ENCODE assay signal across 14 cellular contexts in the genomic region with DNA sequence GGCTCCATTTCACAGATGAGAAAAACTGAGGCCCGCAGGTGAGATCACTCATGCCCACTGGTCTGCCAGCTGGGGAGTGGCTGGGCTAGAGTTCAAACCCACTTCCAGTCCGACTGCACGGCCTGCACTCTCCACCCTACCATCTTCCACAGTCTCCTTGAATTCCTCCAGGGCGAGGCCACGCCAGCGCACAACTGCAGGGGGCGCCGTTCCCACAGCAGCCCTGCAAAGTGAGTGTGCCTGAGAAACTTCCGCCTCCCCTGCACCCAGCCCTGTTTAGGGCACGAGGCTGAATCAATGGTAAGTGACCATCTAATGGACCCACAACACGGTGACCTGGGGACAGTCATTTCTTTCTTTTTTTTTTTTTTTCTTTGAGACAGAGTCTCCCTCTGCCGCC. TPM values are rescaled to one million over a fixed set of nuclear protein-coding genes. Genes with fewer than 3 reads are reported as not detected.
DNase-seq lines count a peak whose midpoint lies in the region; ATAC-seq and TF ChIP-seq lines count a peak whose summit lies in the region.
"Had no signal": no experiment of that assay in that cellular context is flagged by ENCODE, and none has a peak within 500 bp of the region (broad histone marks: within the 10 kb centered on the region; RNA-seq: fewer than 3 reads in every experiment).

No MANE protein-coding gene starts in this region.

- no peak for DNase-seq in GM06990 (ENCODE audit: extremely low read depth, insufficient read length)
- peak; percentile 64 for DNase-seq in H7
- peak; percentile 51 for DNase-seq in WTC11 (ENCODE audit: low spot score)
- no peak for DNase-seq in neural crest cell (ENCODE audit: low read depth, low spot score)
- no peak for DNase-seq in retina
- no peak for DNase-seq in NCI-H2196 (lab: John Stamatoyannopoulos, UW; ENCODE audit: unreplicated experiment)
- no peak for DNase-seq in activated CD4-positive, CD25-positive, alpha-beta regulatory T cell treated with anti-CD3 and anti-CD28 coated beads, Interleukin-2, amount 50 U/mL, for 72 hours
- DNase-seq: activated CD8-positive, alpha-beta memory T cell treated with anti-CD3 and anti-CD28 coated beads, Interleukin-2, amount 10 ng/mL, durations not matched to agents 7 days and 5 days; activated naive CD4-positive, alpha-beta T cell treated with anti-CD3 and anti-CD28 coated beads, Interleukin-2, amount 10 ng/mL, durations not matched to agents 7 days and 5 days; NCI-H1048; Peyer's patch; stimulated activated CD4-positive, alpha-beta T cell treated with anti-CD3 and anti-CD28 coated beads, Interleukin-15, amount 100 ng/mL, for 24 hours had no signal

- H3K4me3 ChIP-seq in GM06990 (replicated peaks; ENCODE audit: low read depth, low read length) (no peak overlapping the region), H7 (ENCODE audit: insufficient read depth, low read depth, low read length) (no peak overlapping the region)
- H3K4me3 ChIP-seq: HAP-1, Peyer's patch had no signal

- H3K9me3 Mint-ChIP-seq in WTC11 = no peaks in the 10 kb centered on the region
- H3K9me3 Mint-ChIP-seq in neural crest cell = no peaks in the 10 kb centered on the region
- H3K9me3 Mint-ChIP-seq: activated naive CD4-positive, alpha-beta T cell treated with anti-CD3 and anti-CD28 coated beads, Interleukin-2, amount 10 ng/mL, durations not matched to agents 7 days and 5 days had no signal

- H3K4me3 Mint-ChIP-seq in WTC11 (peak overlapping the region; percentile 85), neural crest cell (no peak overlapping the region)
- H3K4me3 Mint-ChIP-seq: activated CD8-positive, alpha-beta memory T cell treated with anti-CD3 and anti-CD28 coated beads, Interleukin-2, amount 10 ng/mL, durations not matched to agents 7 days and 5 days; activated naive CD4-positive, alpha-beta T cell treated with anti-CD3 and anti-CD28 coated beads, Interleukin-2, amount 10 ng/mL, durations not matched to agents 7 days and 5 days had no signal

- H3K36me3 Mint-ChIP-seq in WTC11 = no peaks in the 10 kb centered on the region
- no peaks in the 10 kb centered on the region for H3K36me3 Mint-ChIP-seq in neural crest cell (ENCODE audit: low read depth)
- H3K36me3 Mint-ChIP-seq: activated CD8-positive, alpha-beta memory T cell treated with anti-CD3 and anti-CD28 coated beads, Interleukin-2, amount 10 ng/mL, durations not matched to agents 7 days and 5 days; activated naive CD4-positive, alpha-beta T cell treated with anti-CD3 and anti-CD28 coated beads, Interleukin-2, amount 10 ng/mL, durations not matched to agents 7 days and 5 days had no signal

- POLR2A ChIA-PET in WTC11 (lab: Charles Lee) = no interaction called here

- ATAC-seq in WTC11 = no peak
- ATAC-seq: activated CD8-positive, alpha-beta memory T cell treated with anti-CD3 and anti-CD28 coated beads, Interleukin-2, amount 10 ng/mL, durations not matched to agents 7 days and 5 days had no signal

- peaks cover 10% of the 10 kb centered on the region for H3K27me3 Mint-ChIP-seq in WTC11 (ENCODE audit: low read depth)
- peaks cover 37% of the 10 kb centered on the region for H3K27me3 Mint-ChIP-seq in neural crest cell (ENCODE audit: low read depth)

- CTCF ChIA-PET in WTC11 (lab: Charles Lee) = interaction anchor here (1.6 to 2.6 kb wide), 5 partner anchors 27 to 117 kb away, joined by 7 to 28 read pairs (median 7); a partner anchor contains a TSS

- H3K36me3 ChIP-seq in GM06990 (ENCODE audit: control insufficient read depth, insufficient read depth, low read length) = no peaks in the 10 kb centered on the region
- peaks cover 1% of the 10 kb centered on the region; the same call in 1 of the 2 replicates for H3K36me3 ChIP-seq in H7 (replicated peaks; ENCODE audit: control insufficient read depth, insufficient read depth, low read length)
- H3K36me3 ChIP-seq: HAP-1, Peyer's patch had no signal

- H3K27me3 ChIP-seq in GM06990 (replicated peaks; ENCODE audit: control insufficient read depth, insufficient read depth, low read length) (no peaks in the 10 kb centered on the region; the same call in 1 of the 2 replicates), H7 (ENCODE audit: control insufficient read depth, insufficient read depth, low read length) (peaks cover 9% of the 10 kb centered on the region)

- H3K27ac Mint-ChIP-seq in WTC11 (no peak overlapping the region), neural crest cell (ENCODE audit: unreplicated experiment) (no peak overlapping the region)
- H3K27ac Mint-ChIP-seq: activated CD8-positive, alpha-beta memory T cell treated with anti-CD3 and anti-CD28 coated beads, Interleukin-2, amount 10 ng/mL, durations not matched to agents 7 days and 5 days; activated naive CD4-positive, alpha-beta T cell treated with anti-CD3 and anti-CD28 coated beads, Interleukin-2, amount 10 ng/mL, durations not matched to agents 7 days and 5 days had no signal

- TF ChIP-seq CTCF in GM06990 (IDR thresholded peaks at IDR 0.05; ENCODE audit: insufficient read depth, low read length, poor library complexity, severe bottlenecking) (peak; percentile 25), WTC11 (IDR thresholded peaks at IDR 0.05) (peak; percentile 61), neural crest cell (conservative IDR thresholded peaks at IDR 0.05) (peak; percentile 40)

- H3K4me1 Mint-ChIP-seq in WTC11 = peaks cover 13% of the 10 kb centered on the region; the same call in 1 of the 2 replicates
- H3K4me1 Mint-ChIP-seq in neural crest cell = peaks cover 24% of the 10 kb centered on the region

TF ChIP-seq in WTC11, 78 proteins besides CTCF, POLR2A, EP300 and RAD21:
- TF ChIP-seq MXD4 (CRISPR knock-in tag; IDR thresholded peaks at IDR 0.05; ENCODE audit: borderline replicate concordance) (no peak), IRF2 (CRISPR knock-in tag; IDR thresholded peaks at IDR 0.05; ENCODE audit: borderline replicate concordance, low read depth) (no peak), ZNF396 (CRISPR knock-in tag; IDR thresholded peaks at IDR 0.05; ENCODE audit: borderline replicate concordance) (no peak)
- TF ChIP-seq, protein P1, sequence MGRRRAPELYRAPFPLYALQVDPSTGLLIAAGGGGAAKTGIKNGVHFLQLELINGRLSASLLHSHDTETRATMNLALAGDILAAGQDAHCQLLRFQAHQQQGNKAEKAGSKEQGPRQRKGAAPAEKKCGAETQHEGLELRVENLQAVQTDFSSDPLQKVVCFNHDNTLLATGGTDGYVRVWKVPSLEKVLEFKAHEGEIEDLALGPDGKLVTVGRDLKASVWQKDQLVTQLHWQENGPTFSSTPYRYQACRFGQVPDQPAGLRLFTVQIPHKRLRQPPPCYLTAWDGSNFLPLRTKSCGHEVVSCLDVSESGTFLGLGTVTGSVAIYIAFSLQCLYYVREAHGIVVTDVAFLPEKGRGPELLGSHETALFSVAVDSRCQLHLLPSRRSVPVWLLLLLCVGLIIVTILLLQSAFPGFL (CRISPR knock-in tag; IDR thresholded peaks at IDR 0.05; ENCODE audit: borderline replicate concordance) = no peak
TF ChIP-seq in WTC11: peak in this region for 0.

RNA-seq across cellular contexts. Expression of a gene that starts 0.8 kb away (rescaled TPM):
- 10.2 and 17.9 TPM in 2 replicates for total RNA-seq in H7 (2014; rRNA removed; shearing (Covaris generic))
- total RNA-seq in WTC11 (2021) = 21.1 to 23.5 TPM (median 21.3 TPM) in 3 replicates
- total RNA-seq in neural crest cell = 14.2 and 16.1 TPM in 2 replicates
- total RNA-seq: activated CD8-positive, alpha-beta memory T cell treated with anti-CD3 and anti-CD28 coated beads, Interleukin-2, amount 10 ng/mL, durations not matched to agents 7 days and 5 days; dermis microvascular lymphatic vessel endothelial cell had no signal

RNA-seq across cellular contexts. Expression of a gene that starts 10.8 kb away (rescaled TPM):
- total RNA-seq in H7 (2014; rRNA removed; shearing (Covaris generic)) = 21.5 and 36.1 TPM in 2 replicates
- total RNA-seq in WTC11 (2021) = 17.5 to 25.5 TPM (median 22.6 TPM) in 3 replicates
- total RNA-seq in neural crest cell = 4.2 and 5.0 TPM in 2 replicates
- total RNA-seq: Peyer's patch had no signal

RNA-seq across cellular contexts. Expression of a gene that starts 53.2 kb away (rescaled TPM):
- 59.4 and 60.1 TPM in 2 replicates for total RNA-seq in H7 (2014; rRNA removed; shearing (Covaris generic))
- total RNA-seq in WTC11 (2021) (50.4 to 61.9 TPM (median 51.1 TPM) in 3 replicates), neural crest cell (not detected in 2 replicates)
- total RNA-seq: activated CD8-positive, alpha-beta memory T cell treated with anti-CD3 and anti-CD28 coated beads, Interleukin-2, amount 10 ng/mL, durations not matched to agents 7 days and 5 days; dermis microvascular lymphatic vessel endothelial cell; Peyer's patch had no signal

Comparison
In these comparisons a context has a peak if more than half of its experiments do, and no peak if none do; other contexts are left out.
1. DNase-seq: peak in H7 (single experiment) and WTC11 (single experiment); none in GM06990 (single experiment), neural crest cell (single experiment), retina (single experiment), NCI-H2196 (single experiment) and activated CD4-positive, CD25-positive, alpha-beta regulatory T cell treated with anti-CD3 and anti-CD28 coated beads, Interleukin-2, amount 50 U/mL, for 72 hours (single experiment).
2. RNA of a gene that starts 53.2 kb away (total RNA-seq): 50.4 to 61.9 TPM in WTC11 and 59.4 to 60.1 TPM in H7; not detected in neural crest cell; every median in the first group is over 10 times any median in the second.
3. Peak in every context shown above with its lines, with median percentiles within 50 percentile points of each other: CTCF ChIP-seq.